Comparison of ENCODE assay signal across 20 cellular contexts in genomic region chr11:3666023-3666530, GRCh38. TPM values are rescaled to one million over a fixed set of nuclear protein-coding genes. Genes with fewer than 3 reads are reported as not detected.
DNase-seq lines count a peak whose midpoint lies in the region; TF ChIP-seq lines count a peak whose summit lies in the region.
"Had no signal": no experiment of that assay in that cellular context is flagged by ENCODE, and none has a peak within 500 bp of the region (broad histone marks: within the 10 kb centered on the region; RNA-seq: fewer than 3 reads in every experiment).

No MANE protein-coding gene starts in this region.

- no peak overlapping the region for H2BK12ac ChIP-seq in mesenchymal stem cell (ENCODE audit: low read length in 2 of 2)

- H3K9me3 ChIP-seq in left ventricle myocardium inferior (replicated peaks) (no peaks in the 10 kb centered on the region), mesenchymal stem cell (ENCODE audit: control insufficient read depth, low read length) (no peaks in the 10 kb centered on the region), osteoblast (ENCODE audit: low read depth, low read length) (no peaks in the 10 kb centered on the region)
- H3K9me3 ChIP-seq: BLaER1 had no signal

- no peak overlapping the region for H3K14ac ChIP-seq in mesenchymal stem cell (ENCODE audit: low read length in 2 of 2)

- no peak overlapping the region for H4K8ac ChIP-seq in mesenchymal stem cell (ENCODE audit: low read length)

- 97% methylated on average over 17 of the region's 17 CpGs for WGBS in mesenchymal stem cell

- H3K27me3 ChIP-seq in left ventricle myocardium inferior (ENCODE audit: low read depth) (no peaks in the 10 kb centered on the region), mesenchymal stem cell (ENCODE audit: control insufficient read depth in 1 of 2, insufficient read depth in 1 of 2, low read length in 2 of 2) (no peaks in the 10 kb centered on the region), osteoblast (ENCODE audit: insufficient read depth, low read length) (no peaks in the 10 kb centered on the region)
- H3K27me3 ChIP-seq: BLaER1 had no signal

- peaks cover under 1% of the 10 kb centered on the region for H3K79me1 ChIP-seq in mesenchymal stem cell (replicated peaks; ENCODE audit: low read length, poor library complexity, severe bottlenecking)

- no peak overlapping the region for H3K18ac ChIP-seq in mesenchymal stem cell (ENCODE audit: low read depth in 1 of 2, low read length in 2 of 2)

- H3K4me1 ChIP-seq in left ventricle myocardium inferior (peaks cover 24% of the 10 kb centered on the region), mesenchymal stem cell (ENCODE audit: control insufficient read depth, insufficient read depth, low read depth, low read length) (peaks cover 3% of the 10 kb centered on the region), osteoblast (ENCODE audit: insufficient read depth, low read length) (no peaks in the 10 kb centered on the region)
- H3K4me1 ChIP-seq: BLaER1 had no signal

- TF ChIP-seq CTCF in left ventricle myocardium inferior (IDR thresholded peaks at IDR 0.05; ENCODE audit: borderline replicate concordance): no peak
- TF ChIP-seq CTCF in osteoblast (IDR thresholded peaks at IDR 0.05; ENCODE audit: extremely low read depth, low read depth, low read length): no peak

- peak; percentile 41 for DNase-seq in activated CD8-positive, alpha-beta memory T cell treated with anti-CD3 and anti-CD28 coated beads for 24 hours
- no peak for DNase-seq in activated CD8-positive, alpha-beta memory T cell treated with anti-CD3 and anti-CD28 coated beads, Interleukin-2, amount 50 U/mL, for 4 hours
- DNase-seq in cardiac septum (ENCODE audit: low spot score) (peak; percentile 57), left ventricle myocardium inferior (no peak), mesenchymal stem cell (no peak), osteoblast (ENCODE audit: insufficient read length, low spot score, missing footprints) (peak; percentile 63), NCI-H1436 treated with DMSO at 0.1 percent for 48 hours (lab: John Stamatoyannopoulos, UW) (no peak), NCI-H2227 (lab: John Stamatoyannopoulos, UW; ENCODE audit: unreplicated experiment) (no peak)
- DNase-seq: 8988T; CD4-positive, alpha-beta memory T cell; DMS153; DMS79; GM23248; HCEC 1CT had no signal

- H3K23ac ChIP-seq in mesenchymal stem cell (ENCODE audit: low read length in 2 of 2): no peak overlapping the region

- H3K4ac ChIP-seq in mesenchymal stem cell (ENCODE audit: low read depth in 1 of 2, low read length in 2 of 2): no peak overlapping the region

- peak overlapping the region; percentile 11 for H4K91ac ChIP-seq in mesenchymal stem cell (ENCODE audit: low read length)

- H3K79me2 ChIP-seq in osteoblast (ENCODE audit: insufficient read depth, low read length): no peaks in the 10 kb centered on the region

- intact Hi-C loops in cardiac septum (cut with DNase I): no loop called here
- intact Hi-C loops in left ventricle myocardium inferior (cut with micrococcal nuclease): no loop called here

- H3K27ac ChIP-seq in left ventricle myocardium inferior (replicated peaks) (no peak overlapping the region), mesenchymal stem cell (ENCODE audit: low read length, poor library complexity, severe bottlenecking) (no peak overlapping the region), osteoblast (ENCODE audit: low read depth, low read length) (no peak overlapping the region)
- H3K27ac ChIP-seq: BLaER1, GM23248 had no signal

- H2BK120ac ChIP-seq in mesenchymal stem cell (ENCODE audit: low read depth, low read length): no peak overlapping the region

- H3K36me3 ChIP-seq in left ventricle myocardium inferior (peaks cover 37% of the 10 kb centered on the region), mesenchymal stem cell (ENCODE audit: control insufficient read depth in 1 of 2, insufficient read depth in 2 of 2, low read depth in 1 of 2, low read length in 2 of 2) (peaks cover 66 to 67% of the 10 kb centered on the region in 2 experiments), osteoblast (ENCODE audit: insufficient read depth, low read length) (peaks cover 22% of the 10 kb centered on the region)

- H4K20me1 ChIP-seq in osteoblast (ENCODE audit: insufficient read depth, low read length): no peaks in the 10 kb centered on the region

- no peak overlapping the region for H2AK5ac ChIP-seq in mesenchymal stem cell (ENCODE audit: low read length, severe bottlenecking)

- H2AFZ ChIP-seq in mesenchymal stem cell (ENCODE audit: low read depth, low read length) (no peak overlapping the region), osteoblast (ENCODE audit: low read length) (no peak overlapping the region)
- H2AFZ ChIP-seq: GM23248 had no signal

- no peak overlapping the region for H3K4me2 ChIP-seq in mesenchymal stem cell (ENCODE audit: low read length, poor library complexity, severe bottlenecking)
- H3K4me2 ChIP-seq in osteoblast (ENCODE audit: insufficient read depth, low read length): no peak overlapping the region
- H3K4me2 ChIP-seq: BLaER1 had no signal

- H2BK5ac ChIP-seq in mesenchymal stem cell (ENCODE audit: low read depth, low read length, poor library complexity, severe bottlenecking): no peak overlapping the region

- no peak overlapping the region for H2BK15ac ChIP-seq in mesenchymal stem cell (ENCODE audit: low read depth, poor library complexity, severe bottlenecking)

- H3K4me3 ChIP-seq in left ventricle myocardium inferior: no peak overlapping the region
- H3K4me3 ChIP-seq in mesenchymal stem cell (ENCODE audit: insufficient read depth in 1 of 2, low read depth in 1 of 2, low read length in 2 of 2): no peak overlapping the region
- H3K4me3 ChIP-seq in osteoblast (ENCODE audit: insufficient read depth, low read length): no peak overlapping the region
- H3K4me3 ChIP-seq: BLaER1, GM23248 had no signal

- no peak overlapping the region for H3K9ac ChIP-seq in mesenchymal stem cell (ENCODE audit: low read length)
- H3K9ac ChIP-seq: BLaER1, GM23248 had no signal

RNA-seq across cellular contexts. Expression of gene CHRNA10, which starts 5.1 kb away (rescaled TPM):
- total RNA-seq in cardiac septum: 0.89 TPM
- total RNA-seq in left ventricle myocardium inferior: 1.0 TPM
- polyA plus RNA-seq in mesenchymal stem cell (2013, experiment 1 of 2): 0.28 TPM
- polyA plus RNA-seq in mesenchymal stem cell (2013, experiment 2 of 2): 0.32 TPM
- total RNA-seq in osteoblast: 0.29 and 0.72 TPM in 2 replicates
- polyA plus RNA-seq: CD14-positive monocyte had no signal

RNA-seq across cellular contexts. Expression of gene ART1, which starts 21.1 kb away (rescaled TPM):
- 1.3 TPM for total RNA-seq in cardiac septum
- 0.58 TPM for total RNA-seq in left ventricle myocardium inferior
- polyA plus RNA-seq in mesenchymal stem cell (2013, experiment 1 of 2): not detected
- not detected for polyA plus RNA-seq in mesenchymal stem cell (2013, experiment 2 of 2)
- total RNA-seq in osteoblast: not detected in 2 replicates
- total RNA-seq: A673; CD4-positive, alpha-beta memory T cell; Daoy; GM23248; HT-29 had no signal
- polyA plus RNA-seq: AG04450; CD14-positive monocyte; CD4-positive, alpha-beta memory T cell; GM23248 had no signal

RNA-seq across cellular contexts. Expression of gene ART5, which starts 24.3 kb away (rescaled TPM):
- total RNA-seq in cardiac septum: 1.4 TPM
- total RNA-seq in left ventricle myocardium inferior: 1.4 TPM
- 0.07 TPM for polyA plus RNA-seq in mesenchymal stem cell (2013, experiment 1 of 2)
- 0.12 TPM for polyA plus RNA-seq in mesenchymal stem cell (2013, experiment 2 of 2)
- 0.29 and 0.36 TPM in 2 replicates for total RNA-seq in osteoblast
- total RNA-seq: A673; CD4-positive, alpha-beta memory T cell; GM23248; HT-29 had no signal
- polyA plus RNA-seq: CD14-positive monocyte; CD4-positive, alpha-beta memory T cell had no signal

Comparison
In these comparisons a context has a peak if more than half of its experiments do, and no peak if none do; other contexts are left out.
1. DNase-seq: peak in activated CD8-positive, alpha-beta memory T cell treated with anti-CD3 and anti-CD28 coated beads for 24 hours (single experiment), cardiac septum (single experiment) and osteoblast (single experiment); none in activated CD8-positive, alpha-beta memory T cell treated with anti-CD3 and anti-CD28 coated beads, Interleukin-2, amount 50 U/mL, for 4 hours (single experiment), left ventricle myocardium inferior (single experiment), mesenchymal stem cell (single experiment), NCI-H1436 treated with DMSO at 0.1 percent for 48 hours (single experiment) and NCI-H2227 (single experiment).